Comparison of ENCODE assay signal across 8 cellular contexts in genomic region chr19:55118401-55118991, GRCh38. TPM values are rescaled to one million over a fixed set of nuclear protein-coding genes. Genes with fewer than 3 reads are reported as not detected.
DNase-seq lines count a peak whose midpoint lies in the region; ATAC-seq and FAIRE-seq lines count a peak whose summit lies in the region.

No MANE protein-coding gene starts in this region.

- ATAC-seq in HG03097 (IDR thresholded peaks at IDR 0.05; ENCODE audit: low FRiP score, unreplicated experiment) (no peak), GM18868 (IDR thresholded peaks at IDR 0.05; ENCODE audit: unreplicated experiment) (no peak)

- no peaks in the 10 kb centered on the region for H3K9me3 ChIP-seq in esophagus (ENCODE audit: control insufficient read depth in 2 of 2, insufficient read depth in 1 of 2, low read depth in 1 of 2, low read length in 1 of 2)

- peaks cover 13 to 17% of the 10 kb centered on the region in 2 donors for H3K4me1 ChIP-seq in esophagus (ENCODE audit: control insufficient read depth in 2 of 2, insufficient read depth in 2 of 2, low read length in 1 of 2)

- no peaks in the 10 kb centered on the region for H3K27me3 ChIP-seq in esophagus (ENCODE audit: control insufficient read depth in 1 of 2, insufficient read depth in 2 of 2, low read length in 2 of 2)

- H3K9me3 Mint-ChIP-seq in T-helper 2 cell treated with Interferon-gamma antibody and Interleukin-4, amounts not matched to agents 5 μg/mL and 100 μg/mL, for 36 hours = no peaks in the 10 kb centered on the region

- peak overlapping the region; percentile 76 to 87 for H3K27ac ChIP-seq in esophagus (ENCODE audit: low read depth in 2 of 2, low read length in 1 of 2)

- DNase-seq in SIG-M5 treated with dmso at 0.1 percent for 504 hours (lab: John Stamatoyannopoulos, UW; ENCODE audit: unreplicated experiment) = peak; percentile 43
- DNase-seq in SIG-M5 (lab: John Stamatoyannopoulos, UW) = no peak
- DNase-seq in T-helper 2 cell treated with Interferon-gamma antibody and Interleukin-4, amounts not matched to agents 5 μg/mL and 100 μg/mL, for 36 hours (ENCODE audit: low spot score) = peak; percentile 28
- DNase-seq in myocyte (ENCODE audit: low read depth) = peak; percentile 87
- DNase-seq in urothelium cell line (ENCODE audit: low spot score) = peak; percentile 40

- H3K36me3 Mint-ChIP-seq in T-helper 2 cell treated with Interferon-gamma antibody and Interleukin-4, amounts not matched to agents 5 μg/mL and 100 μg/mL, for 36 hours (ENCODE audit: low read depth) = peaks cover 12% of the 10 kb centered on the region

- peak overlapping the region; percentile 97 for H3K27ac Mint-ChIP-seq in T-helper 2 cell treated with Interferon-gamma antibody and Interleukin-4, amounts not matched to agents 5 μg/mL and 100 μg/mL, for 36 hours

- H3K36me3 ChIP-seq in esophagus (ENCODE audit: control insufficient read depth in 2 of 2, insufficient read depth in 2 of 2, low read length in 1 of 2) = no peaks in the 10 kb centered on the region

- peak overlapping the region; percentile 54 to 97 for H3K4me3 ChIP-seq in esophagus (ENCODE audit: low read depth in 1 of 2, low read length in 2 of 2)

- peak overlapping the region; percentile 100 for H3K4me3 Mint-ChIP-seq in T-helper 2 cell treated with Interferon-gamma antibody and Interleukin-4, amounts not matched to agents 5 μg/mL and 100 μg/mL, for 36 hours

- peak; percentile 17 for FAIRE-seq in urothelium cell line (lab: Jason Lieb, UNC)

- H3K27me3 Mint-ChIP-seq in T-helper 2 cell treated with Interferon-gamma antibody and Interleukin-4, amounts not matched to agents 5 μg/mL and 100 μg/mL, for 36 hours (ENCODE audit: low read depth) = peaks cover 17% of the 10 kb centered on the region

- peaks cover 33% of the 10 kb centered on the region for H3K4me1 Mint-ChIP-seq in T-helper 2 cell treated with Interferon-gamma antibody and Interleukin-4, amounts not matched to agents 5 μg/mL and 100 μg/mL, for 36 hours (ENCODE audit: low read depth)

- 23 to 27% methylated on average over 22 of the region's 22 CpGs for WGBS in esophagus, 2 donors

RNA-seq across cellular contexts. Expression of gene PPP1R12C, which starts 1.1 kb away (rescaled TPM):
- polyA plus RNA-seq in esophagus = 100 to 1,000 TPM in 1 of 2 donors, 10 to 100 TPM in 1; 77.7 to 100 TPM
- total RNA-seq in myocyte = 43.5 and 46.8 TPM in 2 replicates
- polyA plus RNA-seq in myocyte (2012) = 60.8 TPM

RNA-seq across cellular contexts. Expression of gene TNNT1, which starts 30.5 kb away (rescaled TPM):
- polyA plus RNA-seq in esophagus = 10 to 100 TPM in 1 of 2 donors, 1 to 10 TPM in 1; 6.1 to 10.9 TPM
- total RNA-seq in myocyte = 4,534 and 4,610 TPM in 2 replicates
- 2,366 TPM for polyA plus RNA-seq in myocyte (2012)

RNA-seq across cellular contexts. Expression of gene TNNI3, which starts 39.0 kb away (rescaled TPM):
- polyA plus RNA-seq in esophagus = 1 to 10 TPM; 1.0 to 2.6 TPM
- 1.5 and 1.7 TPM in 2 replicates for total RNA-seq in myocyte
- polyA plus RNA-seq in myocyte (2012) = 0.88 TPM

RNA-seq across cellular contexts. Expression of gene EPS8L1, which starts 42.8 kb away (rescaled TPM):
- 1,000 to 10,000 TPM in 1 of 2 donors, 100 to 1,000 TPM in 1; 578 to 1,427 TPM for polyA plus RNA-seq in esophagus
- 0.78 and 1.4 TPM in 2 replicates for total RNA-seq in myocyte
- polyA plus RNA-seq in myocyte (2012) = 2.2 TPM

RNA-seq across cellular contexts. Expression of gene DNAAF3, which starts 47.9 kb away (rescaled TPM):
- 1 to 10 TPM in 1 of 2 donors, under 1 TPM in 1; 0.44 to 1.1 TPM for polyA plus RNA-seq in esophagus
- 0.94 and 1.4 TPM in 2 replicates for total RNA-seq in myocyte
- polyA plus RNA-seq in myocyte (2012) = 2.0 TPM
